In the genomic region with DNA sequence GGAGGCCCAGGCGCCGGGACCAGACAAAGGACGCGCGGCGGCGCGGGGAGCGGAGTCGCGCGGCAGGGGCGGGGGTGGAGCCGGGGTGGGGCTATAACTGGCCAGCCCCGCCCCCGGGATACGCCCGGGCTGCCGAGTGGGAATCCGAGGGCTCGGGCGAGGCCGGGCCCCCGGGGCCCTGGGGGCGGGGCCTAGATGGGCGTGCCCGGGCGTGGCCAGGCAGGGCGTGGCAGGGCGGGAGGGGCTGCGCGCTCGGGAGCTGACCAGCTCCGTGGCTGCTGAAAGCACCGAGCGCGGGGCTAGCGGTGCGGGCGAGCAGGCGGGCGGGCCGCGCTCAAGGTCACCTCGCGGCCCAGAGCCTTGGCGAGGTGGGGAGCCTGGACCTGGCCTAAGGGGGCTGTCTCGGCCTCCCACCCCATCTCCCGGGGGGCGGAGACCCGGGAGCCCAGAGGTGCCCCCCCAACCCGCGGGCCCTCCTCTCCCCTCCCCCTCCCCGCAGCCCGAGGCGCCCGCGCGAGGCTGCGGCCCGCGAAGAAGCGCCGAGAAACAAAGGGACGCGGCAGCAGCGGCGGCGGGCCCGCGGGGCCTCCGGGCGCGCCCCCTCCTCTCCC, we compare ENCODE assay signal across 2 cellular contexts.
TF ChIP-seq lines count a peak whose summit lies in the region.

No MANE protein-coding gene starts in this region.

TF ChIP-seq in SK-N-SH, 30 proteins besides CTCF, POLR2A, EP300 and RAD21 (continued from another document):
- TF ChIP-seq, protein P1, sequence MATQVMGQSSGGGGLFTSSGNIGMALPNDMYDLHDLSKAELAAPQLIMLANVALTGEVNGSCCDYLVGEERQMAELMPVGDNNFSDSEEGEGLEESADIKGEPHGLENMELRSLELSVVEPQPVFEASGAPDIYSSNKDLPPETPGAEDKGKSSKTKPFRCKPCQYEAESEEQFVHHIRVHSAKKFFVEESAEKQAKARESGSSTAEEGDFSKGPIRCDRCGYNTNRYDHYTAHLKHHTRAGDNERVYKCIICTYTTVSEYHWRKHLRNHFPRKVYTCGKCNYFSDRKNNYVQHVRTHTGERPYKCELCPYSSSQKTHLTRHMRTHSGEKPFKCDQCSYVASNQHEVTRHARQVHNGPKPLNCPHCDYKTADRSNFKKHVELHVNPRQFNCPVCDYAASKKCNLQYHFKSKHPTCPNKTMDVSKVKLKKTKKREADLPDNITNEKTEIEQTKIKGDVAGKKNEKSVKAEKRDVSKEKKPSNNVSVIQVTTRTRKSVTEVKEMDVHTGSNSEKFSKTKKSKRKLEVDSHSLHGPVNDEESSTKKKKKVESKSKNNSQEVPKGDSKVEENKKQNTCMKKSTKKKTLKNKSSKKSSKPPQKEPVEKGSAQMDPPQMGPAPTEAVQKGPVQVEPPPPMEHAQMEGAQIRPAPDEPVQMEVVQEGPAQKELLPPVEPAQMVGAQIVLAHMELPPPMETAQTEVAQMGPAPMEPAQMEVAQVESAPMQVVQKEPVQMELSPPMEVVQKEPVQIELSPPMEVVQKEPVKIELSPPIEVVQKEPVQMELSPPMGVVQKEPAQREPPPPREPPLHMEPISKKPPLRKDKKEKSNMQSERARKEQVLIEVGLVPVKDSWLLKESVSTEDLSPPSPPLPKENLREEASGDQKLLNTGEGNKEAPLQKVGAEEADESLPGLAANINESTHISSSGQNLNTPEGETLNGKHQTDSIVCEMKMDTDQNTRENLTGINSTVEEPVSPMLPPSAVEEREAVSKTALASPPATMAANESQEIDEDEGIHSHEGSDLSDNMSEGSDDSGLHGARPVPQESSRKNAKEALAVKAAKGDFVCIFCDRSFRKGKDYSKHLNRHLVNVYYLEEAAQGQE (IDR thresholded peaks at IDR 0.05; ENCODE audit: low read depth, low read length) = peak; percentile 95
- no peak for TF ChIP-seq TEAD4 (IDR thresholded peaks at IDR 0.05; ENCODE audit: borderline replicate concordance, insufficient read depth)
- TF ChIP-seq GABPA (IDR thresholded peaks at IDR 0.05; ENCODE audit: low read depth) = no peak
- TF ChIP-seq FOSL2 (IDR thresholded peaks at IDR 0.05; ENCODE audit: borderline replicate concordance, low read depth) = no peak
- TF ChIP-seq POLR2AphosphoS5 (IDR thresholded peaks at IDR 0.05; ENCODE audit: low read depth, low read length) = no peak
- no peak for TF ChIP-seq GATA2 (CRISPR knock-in tag; IDR thresholded peaks at IDR 0.05)
- TF ChIP-seq, protein P2, sequence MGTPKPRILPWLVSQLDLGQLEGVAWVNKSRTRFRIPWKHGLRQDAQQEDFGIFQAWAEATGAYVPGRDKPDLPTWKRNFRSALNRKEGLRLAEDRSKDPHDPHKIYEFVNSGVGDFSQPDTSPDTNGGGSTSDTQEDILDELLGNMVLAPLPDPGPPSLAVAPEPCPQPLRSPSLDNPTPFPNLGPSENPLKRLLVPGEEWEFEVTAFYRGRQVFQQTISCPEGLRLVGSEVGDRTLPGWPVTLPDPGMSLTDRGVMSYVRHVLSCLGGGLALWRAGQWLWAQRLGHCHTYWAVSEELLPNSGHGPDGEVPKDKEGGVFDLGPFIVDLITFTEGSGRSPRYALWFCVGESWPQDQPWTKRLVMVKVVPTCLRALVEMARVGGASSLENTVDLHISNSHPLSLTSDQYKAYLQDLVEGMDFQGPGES (IDR thresholded peaks at IDR 0.05; ENCODE audit: low read depth, low read length) = no peak
- TF ChIP-seq SIN3A (IDR thresholded peaks at IDR 0.05; ENCODE audit: borderline replicate concordance, low read depth, low read length) = no peak

TF ChIP-seq in SK-N-SH treated with all-trans-retinoic acid at 6 μM for 48 hours, 23 proteins besides CTCF, POLR2A, EP300 and RAD21 (continued from another document):
- TF ChIP-seq, protein P3, sequence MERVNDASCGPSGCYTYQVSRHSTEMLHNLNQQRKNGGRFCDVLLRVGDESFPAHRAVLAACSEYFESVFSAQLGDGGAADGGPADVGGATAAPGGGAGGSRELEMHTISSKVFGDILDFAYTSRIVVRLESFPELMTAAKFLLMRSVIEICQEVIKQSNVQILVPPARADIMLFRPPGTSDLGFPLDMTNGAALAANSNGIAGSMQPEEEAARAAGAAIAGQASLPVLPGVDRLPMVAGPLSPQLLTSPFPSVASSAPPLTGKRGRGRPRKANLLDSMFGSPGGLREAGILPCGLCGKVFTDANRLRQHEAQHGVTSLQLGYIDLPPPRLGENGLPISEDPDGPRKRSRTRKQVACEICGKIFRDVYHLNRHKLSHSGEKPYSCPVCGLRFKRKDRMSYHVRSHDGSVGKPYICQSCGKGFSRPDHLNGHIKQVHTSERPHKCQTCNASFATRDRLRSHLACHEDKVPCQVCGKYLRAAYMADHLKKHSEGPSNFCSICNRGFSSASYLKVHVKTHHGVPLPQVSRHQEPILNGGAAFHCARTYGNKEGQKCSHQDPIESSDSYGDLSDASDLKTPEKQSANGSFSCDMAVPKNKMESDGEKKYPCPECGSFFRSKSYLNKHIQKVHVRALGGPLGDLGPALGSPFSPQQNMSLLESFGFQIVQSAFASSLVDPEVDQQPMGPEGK (CRISPR knock-in tag; IDR thresholded peaks at IDR 0.05; ENCODE audit: borderline replicate concordance) = no peak
- no peak for TF ChIP-seq ISL1 (CRISPR knock-in tag; IDR thresholded peaks at IDR 0.05)
- no peak for TF ChIP-seq TOX (CRISPR knock-in tag; IDR thresholded peaks at IDR 0.05; ENCODE audit: borderline replicate concordance)
- TF ChIP-seq, protein P4, sequence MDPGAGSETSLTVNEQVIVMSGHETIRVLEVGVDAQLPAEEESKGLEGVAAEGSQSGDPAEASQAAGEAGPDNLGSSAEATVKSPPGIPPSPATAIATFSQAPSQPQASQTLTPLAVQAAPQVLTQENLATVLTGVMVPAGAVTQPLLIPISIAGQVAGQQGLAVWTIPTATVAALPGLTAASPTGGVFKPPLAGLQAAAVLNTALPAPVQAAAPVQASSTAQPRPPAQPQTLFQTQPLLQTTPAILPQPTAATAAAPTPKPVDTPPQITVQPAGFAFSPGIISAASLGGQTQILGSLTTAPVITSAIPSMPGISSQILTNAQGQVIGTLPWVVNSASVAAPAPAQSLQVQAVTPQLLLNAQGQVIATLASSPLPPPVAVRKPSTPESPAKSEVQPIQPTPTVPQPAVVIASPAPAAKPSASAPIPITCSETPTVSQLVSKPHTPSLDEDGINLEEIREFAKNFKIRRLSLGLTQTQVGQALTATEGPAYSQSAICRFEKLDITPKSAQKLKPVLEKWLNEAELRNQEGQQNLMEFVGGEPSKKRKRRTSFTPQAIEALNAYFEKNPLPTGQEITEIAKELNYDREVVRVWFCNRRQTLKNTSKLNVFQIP (CRISPR knock-in tag; IDR thresholded peaks at IDR 0.05; ENCODE audit: borderline replicate concordance, low read depth) = no peak
- TF ChIP-seq OSR1 (CRISPR knock-in tag; IDR thresholded peaks at IDR 0.05) = no peak
- TF ChIP-seq BACH2 (CRISPR knock-in tag; IDR thresholded peaks at IDR 0.05; ENCODE audit: borderline replicate concordance) = no peak
- no peak for TF ChIP-seq TCF4 (CRISPR knock-in tag; IDR thresholded peaks at IDR 0.05; ENCODE audit: borderline replicate concordance)
- no peak for TF ChIP-seq ZFP3 (CRISPR knock-in tag; IDR thresholded peaks at IDR 0.05)
- TF ChIP-seq ARNTL (CRISPR knock-in tag; IDR thresholded peaks at IDR 0.05; ENCODE audit: borderline replicate concordance, low read depth) = no peak
- TF ChIP-seq, protein P5, sequence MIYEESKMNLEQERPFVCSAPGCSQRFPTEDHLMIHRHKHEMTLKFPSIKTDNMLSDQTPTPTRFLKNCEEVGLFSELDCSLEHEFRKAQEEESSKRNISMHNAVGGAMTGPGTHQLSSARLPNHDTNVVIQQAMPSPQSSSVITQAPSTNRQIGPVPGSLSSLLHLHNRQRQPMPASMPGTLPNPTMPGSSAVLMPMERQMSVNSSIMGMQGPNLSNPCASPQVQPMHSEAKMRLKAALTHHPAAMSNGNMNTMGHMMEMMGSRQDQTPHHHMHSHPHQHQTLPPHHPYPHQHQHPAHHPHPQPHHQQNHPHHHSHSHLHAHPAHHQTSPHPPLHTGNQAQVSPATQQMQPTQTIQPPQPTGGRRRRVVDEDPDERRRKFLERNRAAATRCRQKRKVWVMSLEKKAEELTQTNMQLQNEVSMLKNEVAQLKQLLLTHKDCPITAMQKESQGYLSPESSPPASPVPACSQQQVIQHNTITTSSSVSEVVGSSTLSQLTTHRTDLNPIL (CRISPR knock-in tag; IDR thresholded peaks at IDR 0.05; ENCODE audit: low read depth) = no peak
TF ChIP-seq in SK-N-SH treated with all-trans-retinoic acid at 6 μM for 48 hours: peak in this region for 0.
